In the genomic region with DNA sequence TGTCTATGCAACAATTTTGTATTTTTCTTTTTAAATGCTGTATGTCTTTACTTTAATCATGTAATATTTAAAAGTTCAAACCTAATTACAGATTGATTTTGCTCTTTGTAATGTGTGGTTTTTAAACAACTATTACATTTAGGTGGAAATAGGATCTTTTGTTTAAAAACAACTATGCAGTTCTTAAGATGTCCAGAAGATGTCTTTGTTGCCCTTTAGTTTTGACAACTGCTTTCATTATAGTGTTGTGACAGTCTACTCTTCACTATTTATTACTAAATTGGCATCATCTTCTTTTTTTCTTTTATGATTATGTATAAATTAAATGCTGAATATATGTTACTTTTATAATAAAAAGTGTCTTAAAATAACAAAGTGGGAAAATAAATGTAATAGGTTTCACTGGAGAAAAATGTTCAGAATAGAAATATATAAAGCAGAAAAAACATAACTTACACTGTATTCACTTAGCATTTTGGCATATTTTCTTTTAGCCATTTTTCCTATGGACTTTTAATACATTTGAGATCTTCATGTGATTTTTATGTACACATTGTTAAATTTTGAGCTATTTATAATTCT, we compare ENCODE assay signal across 9 cellular contexts. TPM values are rescaled to one million over a fixed set of nuclear protein-coding genes. Genes with fewer than 3 reads are reported as not detected.
DNase-seq lines count a peak whose midpoint lies in the region; ATAC-seq and TF ChIP-seq lines count a peak whose summit lies in the region.
"Had no signal": no experiment of that assay in that cellular context is flagged by ENCODE, and none has a peak within 500 bp of the region (broad histone marks: within the 10 kb centered on the region; RNA-seq: fewer than 3 reads in every experiment).

No MANE protein-coding gene starts in this region.

- no peak for ATAC-seq in GM21576 (IDR thresholded peaks at IDR 0.05; ENCODE audit: unreplicated experiment)
- no peak for ATAC-seq in HG02970 (IDR thresholded peaks at IDR 0.05; ENCODE audit: low FRiP score, unreplicated experiment)

- intact Hi-C loops in Caco-2 (cut with micrococcal nuclease; ENCODE audit: unreplicated experiment): loop anchor here (1.0 to 5.0 kb wide), 3 partner anchors 103 to 498 kb away; a partner anchor contains a TSS

- no peaks in the 10 kb centered on the region for H3K4me1 Mint-ChIP-seq in Caco-2 (ENCODE audit: low read depth, unreplicated experiment)
- H3K4me1 Mint-ChIP-seq: IgD-negative memory B cell had no signal

- H3K36me3 ChIP-seq in Caco-2 (ENCODE audit: control insufficient read depth, insufficient read depth, low read length): no peaks in the 10 kb centered on the region
- H3K36me3 ChIP-seq in GM23248 (ENCODE audit: low read depth): no peaks in the 10 kb centered on the region
- no peaks in the 10 kb centered on the region for H3K36me3 ChIP-seq in OCI-LY3 (replicated peaks; ENCODE audit: low read depth, low read length)
- no peaks in the 10 kb centered on the region for H3K36me3 ChIP-seq in parathyroid adenoma (ENCODE audit: control insufficient read depth, insufficient read depth, low read length)

- CTCF ChIA-PET in Caco-2 (lab: Charles Lee): interaction anchor here (0.6 to 1.3 kb wide), 3 partner anchors 100 to 120 kb away, joined by 3 to 5 read pairs (median 3); a partner anchor contains a TSS

- H2AFZ ChIP-seq in GM23248 (no peak overlapping the region), OCI-LY3 (ENCODE audit: low read depth, low read length) (no peak overlapping the region), parathyroid adenoma (no peak overlapping the region)

- H3K9ac ChIP-seq in GM23248 (no peak overlapping the region), OCI-LY3 (ENCODE audit: low read length) (no peak overlapping the region), parathyroid adenoma (no peak overlapping the region)

- H3K9me3 ChIP-seq in Caco-2 (no peaks in the 10 kb centered on the region), GM23248 (ENCODE audit: low read depth) (no peaks in the 10 kb centered on the region), OCI-LY3 (ENCODE audit: insufficient read depth, low read length) (no peaks in the 10 kb centered on the region), parathyroid adenoma (ENCODE audit: control insufficient read depth, low read length) (no peaks in the 10 kb centered on the region)

- no peak overlapping the region for H3K4me3 Mint-ChIP-seq in Caco-2 (ENCODE audit: unreplicated experiment)
- H3K4me3 Mint-ChIP-seq: IgD-negative memory B cell had no signal

- H3K27ac ChIP-seq in GM23248 (no peak overlapping the region), OCI-LY3 (ENCODE audit: low read length) (no peak overlapping the region), parathyroid adenoma (no peak overlapping the region)

- no peaks in the 10 kb centered on the region for H3K4me1 ChIP-seq in Caco-2
- H3K4me1 ChIP-seq in GM23248 (ENCODE audit: insufficient read depth): peaks cover 10% of the 10 kb centered on the region
- no peaks in the 10 kb centered on the region for H3K4me1 ChIP-seq in OCI-LY3 (ENCODE audit: low read length)
- H3K4me1 ChIP-seq in parathyroid adenoma: no peaks in the 10 kb centered on the region

- no peaks in the 10 kb centered on the region for H3K9me2 ChIP-seq in GM23248 (ENCODE audit: insufficient read depth)

- H3F3A ChIP-seq in GM23248 (ENCODE audit: insufficient read depth): no peaks in the 10 kb centered on the region

- no TSS peak for BruUV-seq in Caco-2 (replicated peaks; lab: Mats Ljungman, UMichigan)

- H3K36me3 Mint-ChIP-seq in Caco-2 (ENCODE audit: insufficient read depth, unreplicated experiment): no peaks in the 10 kb centered on the region
- H3K36me3 Mint-ChIP-seq: IgD-negative memory B cell had no signal

- DNase-seq in Caco-2 (no peak), GM23248 (peak; percentile 57), epithelial cell of esophagus (ENCODE audit: low read depth) (peak; percentile 52), amygdala (lab: John Stamatoyannopoulos, UW) (no peak)

- H3K9me3 Mint-ChIP-seq in Caco-2 (ENCODE audit: unreplicated experiment): no peaks in the 10 kb centered on the region
- H3K9me3 Mint-ChIP-seq: IgD-negative memory B cell had no signal

- H3K27me3 ChIP-seq in Caco-2 (replicated peaks; ENCODE audit: control insufficient read depth, insufficient read depth, low read length) (no peaks in the 10 kb centered on the region), GM23248 (replicated peaks; ENCODE audit: insufficient read depth) (no peaks in the 10 kb centered on the region), OCI-LY3 (ENCODE audit: low read depth, low read length) (0 out of 2 replicates have a peak, but pooled peaks cover 4% of the 10 kb centered on the region), parathyroid adenoma (ENCODE audit: control insufficient read depth, insufficient read depth, low read length) (no peaks in the 10 kb centered on the region)

- H4K20me1 ChIP-seq in GM23248 (ENCODE audit: insufficient read depth) (no peaks in the 10 kb centered on the region), OCI-LY3 (ENCODE audit: insufficient read depth, low read length) (no peaks in the 10 kb centered on the region)

- no peaks in the 10 kb centered on the region for H3K27me3 Mint-ChIP-seq in Caco-2 (ENCODE audit: insufficient read depth, unreplicated experiment)

- in situ Hi-C loops in GM23248 (cut with MboI): loop anchor here (10.0 to 25.0 kb wide), 2 partner anchors 120 to 498 kb away; no protein-coding TSS in a partner anchor

- H3K79me2 ChIP-seq in GM23248 (ENCODE audit: insufficient read depth) (no peaks in the 10 kb centered on the region), OCI-LY3 (ENCODE audit: low read length) (no peaks in the 10 kb centered on the region), parathyroid adenoma (no peaks in the 10 kb centered on the region)

- H3K4me3 ChIP-seq in Caco-2 (ENCODE audit: low read depth, low read length) (no peak overlapping the region), GM23248 (no peak overlapping the region), OCI-LY3 (ENCODE audit: low read length) (no peak overlapping the region), epithelial cell of esophagus (ENCODE audit: low read length) (no peak overlapping the region), parathyroid adenoma (ENCODE audit: low read depth, low read length) (no peak overlapping the region)

- POLR2A ChIA-PET in Caco-2 (lab: Charles Lee): no interaction called here

- H3K27ac Mint-ChIP-seq in Caco-2 (ENCODE audit: unreplicated experiment): no peak overlapping the region
- H3K27ac Mint-ChIP-seq: IgD-negative memory B cell had no signal

- no peak overlapping the region for H3K4me2 ChIP-seq in GM23248 (ENCODE audit: unreplicated experiment)
- H3K4me2 ChIP-seq in OCI-LY3 (ENCODE audit: low read length): no peak overlapping the region
- no peak overlapping the region for H3K4me2 ChIP-seq in parathyroid adenoma (ENCODE audit: low read length)

- TF ChIP-seq CTCF in Caco-2 (IDR thresholded peaks at IDR 0.05; ENCODE audit: insufficient read depth in 1 of 2, low read depth in 1 of 2, low read length in 1 of 2, severe bottlenecking in 1 of 2, unreplicated experiment in 1 of 2) (peak; percentile 31 to 58), OCI-LY3 (IDR thresholded peaks at IDR 0.05; ENCODE audit: low read depth, low read length) (peak; percentile 64), epithelial cell of esophagus (IDR thresholded peaks at IDR 0.05; ENCODE audit: insufficient read depth, low read depth, low read length, missing control alignments) (peak; percentile 48), parathyroid adenoma (IDR thresholded peaks at IDR 0.05) (peak; percentile 76)

RNA-seq across cellular contexts. Expression of a gene that starts 27.1 kb away (rescaled TPM):
- total RNA-seq in Caco-2 (2022): 69.4 and 72.7 TPM in 2 replicates
- total RNA-seq in GM23248 (2014; rRNA removed; shearing (Covaris generic)): 44.3 and 95.1 TPM in 2 replicates
- polyA plus RNA-seq in GM23248 (2016; fragmentation: Nextera tagmentation; extraction: Ambion mirVana): 33.9 and 39.4 TPM in 2 replicates

Comparison
In these comparisons a context has a peak if more than half of its experiments do, and no peak if none do; other contexts are left out.
1. DNase-seq: peak in GM23248 (single experiment) and epithelial cell of esophagus (single experiment); none in Caco-2 (0 of 2) and amygdala (0 of 56).
2. Peak in every context shown above with its lines, with median percentiles within 50 percentile points of each other: CTCF ChIP-seq.